1 cellular context compared by ENCODE assay signal in the genomic region with DNA sequence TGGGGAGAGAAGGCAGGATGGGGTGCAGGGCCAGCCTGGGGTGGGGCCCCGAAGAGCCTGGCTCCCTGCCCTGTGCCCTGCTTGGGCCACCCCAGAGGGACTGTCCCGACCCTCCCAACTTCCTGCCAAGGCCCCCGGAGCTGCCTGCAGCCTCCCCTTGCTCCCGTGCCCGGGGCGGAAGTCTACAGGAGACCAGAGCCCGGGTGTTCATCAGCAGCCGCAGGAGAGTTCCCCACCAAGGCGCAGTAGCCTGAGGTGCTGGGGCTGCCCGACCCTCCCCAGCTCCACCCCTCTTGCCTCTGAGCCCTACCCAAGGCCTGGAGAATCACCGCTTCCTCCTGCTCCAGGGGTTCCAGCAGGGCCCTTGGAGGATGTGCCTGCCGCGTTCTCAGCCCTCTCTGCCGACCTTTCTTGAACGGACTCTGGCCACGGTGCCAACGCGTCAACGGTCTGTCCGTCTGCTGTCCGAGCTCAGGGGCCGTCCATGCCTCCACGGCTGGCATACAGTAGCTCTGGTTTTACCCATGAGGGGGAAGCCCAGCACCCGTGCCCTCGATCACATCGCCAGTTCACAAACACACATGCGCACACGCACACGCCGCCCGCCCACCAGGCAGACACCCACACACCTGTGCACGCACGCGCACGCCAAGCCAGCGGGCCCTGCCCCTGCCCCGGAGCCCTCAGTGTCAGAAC.
TF ChIP-seq lines count a peak whose summit lies in the region.

No MANE protein-coding gene starts in this region.

TF ChIP-seq in IMR-90, 13 proteins besides CTCF, POLR2A, EP300 and RAD21 (continued from another document):
- TF ChIP-seq USF2 (IDR thresholded peaks at IDR 0.05; ENCODE audit: low read depth, low read length): no peak
